ENCODE assay signal across 1 cellular context in genomic region chr7:9029671-9030070, GRCh38.
TF ChIP-seq lines count a peak whose summit lies in the region.

No MANE protein-coding gene starts in this region.

TF ChIP-seq in GM12878, 131 proteins besides CTCF, POLR2A, EP300 and RAD21 (continued from another document):
- no peak for TF ChIP-seq REST (IDR thresholded peaks at IDR 0.05; ENCODE audit: low read depth, low read length)
- TF ChIP-seq FOXM1 (IDR thresholded peaks at IDR 0.05; ENCODE audit: low read depth, low read length): no peak
- TF ChIP-seq EGR1 (IDR thresholded peaks at IDR 0.05; ENCODE audit: borderline replicate concordance in 1 of 2, low read depth in 2 of 2, low read length in 2 of 2): peak in 1 of 2 experiments; percentile 22; a peak in 1 of 3 replicates
- TF ChIP-seq KDM1A (IDR thresholded peaks at IDR 0.05; ENCODE audit: borderline replicate concordance): no peak
- no peak for TF ChIP-seq RCOR1 (conservative IDR thresholded peaks at IDR 0.05; ENCODE audit: low read depth, low read length)
- TF ChIP-seq, protein P1, sequence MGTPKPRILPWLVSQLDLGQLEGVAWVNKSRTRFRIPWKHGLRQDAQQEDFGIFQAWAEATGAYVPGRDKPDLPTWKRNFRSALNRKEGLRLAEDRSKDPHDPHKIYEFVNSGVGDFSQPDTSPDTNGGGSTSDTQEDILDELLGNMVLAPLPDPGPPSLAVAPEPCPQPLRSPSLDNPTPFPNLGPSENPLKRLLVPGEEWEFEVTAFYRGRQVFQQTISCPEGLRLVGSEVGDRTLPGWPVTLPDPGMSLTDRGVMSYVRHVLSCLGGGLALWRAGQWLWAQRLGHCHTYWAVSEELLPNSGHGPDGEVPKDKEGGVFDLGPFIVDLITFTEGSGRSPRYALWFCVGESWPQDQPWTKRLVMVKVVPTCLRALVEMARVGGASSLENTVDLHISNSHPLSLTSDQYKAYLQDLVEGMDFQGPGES (IDR thresholded peaks at IDR 0.05): no peak
- no peak for TF ChIP-seq CHD2 (IDR thresholded peaks at IDR 0.05; ENCODE audit: borderline replicate concordance, low read depth, low read length)
